ENCODE assay signal across 9 cellular contexts in the genomic region with DNA sequence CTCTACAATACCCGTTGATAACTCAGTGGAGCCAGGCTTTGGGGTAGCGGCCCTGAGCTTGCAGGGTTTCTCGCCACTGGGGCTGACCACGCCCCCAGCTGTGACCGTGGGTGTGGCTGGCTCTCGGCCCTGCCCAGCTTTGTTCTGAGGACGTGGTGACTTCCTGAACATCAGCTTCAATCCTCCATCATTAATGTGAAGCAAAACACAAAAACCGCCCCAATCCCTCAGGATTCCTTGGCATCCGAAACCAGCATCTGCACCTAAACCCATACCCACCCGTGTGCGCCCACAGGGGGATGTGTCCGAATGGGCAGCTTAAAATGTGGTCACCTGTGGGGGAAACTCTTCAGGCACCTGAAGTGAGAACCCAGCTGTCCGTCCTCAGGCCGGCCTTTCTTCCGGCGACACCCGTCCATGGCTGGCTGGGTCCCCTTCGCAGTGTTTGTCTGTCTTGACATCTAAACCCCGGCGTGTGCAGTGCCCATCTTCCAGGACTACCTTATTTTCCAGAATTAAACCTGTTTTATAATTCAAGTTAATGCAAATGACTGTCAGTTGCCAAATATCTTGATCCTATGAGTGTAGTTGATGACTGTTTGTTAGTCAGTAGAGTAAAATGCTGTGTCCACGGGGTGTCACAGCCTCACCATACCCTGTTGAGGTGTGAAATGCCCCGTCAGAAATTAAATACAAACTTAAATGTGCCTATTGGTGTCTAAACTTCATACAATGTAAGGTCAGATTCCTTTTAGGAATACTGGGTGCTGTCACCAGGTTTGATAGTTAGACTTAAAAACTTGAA. TPM values are rescaled to one million over a fixed set of nuclear protein-coding genes. Genes with fewer than 3 reads are reported as not detected.
DNase-seq lines count a peak whose midpoint lies in the region; ATAC-seq lines count a peak whose summit lies in the region.
"Had no signal": no experiment of that assay in that cellular context is flagged by ENCODE, and none has a peak within 500 bp of the region (broad histone marks: within the 10 kb centered on the region; RNA-seq: fewer than 3 reads in every experiment).

No MANE protein-coding gene starts in this region.

- H3K4me1 Mint-ChIP-seq in activated naive CD8-positive, alpha-beta T cell treated with anti-CD3 and anti-CD28 coated beads for 36 hours = peaks cover 2% of the 10 kb centered on the region

- H3K27ac ChIP-seq in GM23248 = no peak overlapping the region

- H3K4me2 ChIP-seq in GM23248 (ENCODE audit: unreplicated experiment) = no peak overlapping the region

- ATAC-seq in GM21529 (IDR thresholded peaks at IDR 0.05; ENCODE audit: unreplicated experiment) (no peak), GM18909 (IDR thresholded peaks at IDR 0.05; ENCODE audit: poor library complexity, unreplicated experiment) (no peak)

- no peaks in the 10 kb centered on the region for H3K9me3 Mint-ChIP-seq in activated naive CD8-positive, alpha-beta T cell treated with anti-CD3 and anti-CD28 coated beads for 36 hours

- no peak overlapping the region for H3K4me3 Mint-ChIP-seq in activated naive CD8-positive, alpha-beta T cell treated with anti-CD3 and anti-CD28 coated beads for 36 hours

- H3K9me3 ChIP-seq in GM23248 (ENCODE audit: low read depth) = no peaks in the 10 kb centered on the region

- H3K9me2 ChIP-seq in GM23248 (ENCODE audit: insufficient read depth) = no peaks in the 10 kb centered on the region

- WGBS in GM23248 (ENCODE audit: low coverage in 1 of 2, low lambda C conversion rate in 2 of 2, missing lambda C conversion rate in 2 of 2), 2 experiments = 83 to 86% methylated on average over 22 of the region's 22 CpGs

- no peak overlapping the region for H3K9ac ChIP-seq in GM23248

- DNase-seq in DMS53 (lab: John Stamatoyannopoulos, UW) (peak; percentile 61), DMS53 treated with DMSO at 0.1 percent for 48 hours (lab: John Stamatoyannopoulos, UW; ENCODE audit: unreplicated experiment) (no peak), GM23248 (peak; percentile 30), lung microvascular endothelial cell (ENCODE audit: low read depth in 2 of 2) (peak; percentile 24 to 41), globus pallidus (ENCODE audit: low spot score) (no peak)
- DNase-seq in activated naive CD8-positive, alpha-beta T cell treated with anti-CD3 and anti-CD28 coated beads for 36 hours = no peak
- DNase-seq: NCI-H1417 treated with DMSO at 0.1 percent for 48 hours had no signal

- no peaks in the 10 kb centered on the region for H4K20me1 ChIP-seq in GM23248 (ENCODE audit: insufficient read depth)

- peaks cover 28% of the 10 kb centered on the region for H3K36me3 Mint-ChIP-seq in activated naive CD8-positive, alpha-beta T cell treated with anti-CD3 and anti-CD28 coated beads for 36 hours

- peak overlapping the region; percentile 28 for H3K27ac Mint-ChIP-seq in activated naive CD8-positive, alpha-beta T cell treated with anti-CD3 and anti-CD28 coated beads for 36 hours

- no peak overlapping the region for H3K4me3 ChIP-seq in GM23248

- H3K27me3 Mint-ChIP-seq in activated naive CD8-positive, alpha-beta T cell treated with anti-CD3 and anti-CD28 coated beads for 36 hours = no peaks in the 10 kb centered on the region

- H3K4me1 ChIP-seq in GM23248 (ENCODE audit: insufficient read depth) = no peaks in the 10 kb centered on the region

- no peaks in the 10 kb centered on the region for H3K27me3 ChIP-seq in GM23248 (replicated peaks; ENCODE audit: insufficient read depth)

- H3F3A ChIP-seq in GM23248 (ENCODE audit: insufficient read depth) = peaks cover 11% of the 10 kb centered on the region; the same call in 1 of the 2 replicates

- H3K36me3 ChIP-seq in GM23248 (ENCODE audit: low read depth) = peaks cover 26% of the 10 kb centered on the region; the same call in 1 of the 2 replicates

- in situ Hi-C loops in GM23248 (cut with MboI) = no loop called here

- no peak overlapping the region for H2AFZ ChIP-seq in GM23248

- H3K79me2 ChIP-seq in GM23248 (ENCODE audit: insufficient read depth) = no peaks in the 10 kb centered on the region

RNA-seq across cellular contexts. Expression of a gene that starts 27.3 kb away (rescaled TPM):
- 16.9 and 18.7 TPM in 2 replicates for total RNA-seq in GM23248 (2014; rRNA removed; shearing (Covaris generic))
- 23.6 and 23.9 TPM in 2 replicates for polyA plus RNA-seq in GM23248 (2016; fragmentation: Nextera tagmentation; extraction: Ambion mirVana)
- 10 to 100 TPM; 44.8 to 46.2 TPM for total RNA-seq in activated naive CD8-positive, alpha-beta T cell treated with anti-CD3 and anti-CD28 coated beads for 36 hours
- 8.5 and 10.3 TPM in 2 replicates for total RNA-seq in lung microvascular endothelial cell

Comparison
In these comparisons a context has a peak if more than half of its experiments do, and no peak if none do; other contexts are left out.
1. DNase-seq: peak in DMS53 (single experiment), GM23248 (single experiment) and lung microvascular endothelial cell (2 of 2); none in DMS53 treated with DMSO at 0.1 percent for 48 hours (single experiment), activated naive CD8-positive, alpha-beta T cell treated with anti-CD3 and anti-CD28 coated beads for 36 hours (single experiment) and globus pallidus (single experiment).